In genomic region chr16:57747091-57747490, GRCh38 we compare ENCODE assay signal across 18 cellular contexts. TPM values are rescaled to one million over a fixed set of nuclear protein-coding genes. Genes with fewer than 3 reads are reported as not detected.
DNase-seq lines count a peak whose midpoint lies in the region; TF ChIP-seq lines count a peak whose summit lies in the region.
"Had no signal": no experiment of that assay in that cellular context is flagged by ENCODE, and none has a peak within 500 bp of the region (broad histone marks: within the 10 kb centered on the region; RNA-seq: fewer than 3 reads in every experiment).

No MANE protein-coding gene starts in this region.

- no peak overlapping the region for H3K18ac ChIP-seq in mesenchymal stem cell (ENCODE audit: low read depth in 1 of 2, low read length in 2 of 2)

- H3K14ac ChIP-seq in mesenchymal stem cell (ENCODE audit: low read length in 2 of 2): no peak overlapping the region

- H4K8ac ChIP-seq in mesenchymal stem cell (ENCODE audit: low read length): no peak overlapping the region

- H3K27ac Mint-ChIP-seq in endodermal cell: no peak overlapping the region
- H3K27ac Mint-ChIP-seq: CD4-positive, alpha-beta T cell had no signal

- no peak overlapping the region for H2BK5ac ChIP-seq in mesenchymal stem cell (ENCODE audit: low read depth, low read length, poor library complexity, severe bottlenecking)

- no peak overlapping the region for H2AK5ac ChIP-seq in mesenchymal stem cell (ENCODE audit: low read length, severe bottlenecking)

- no peak overlapping the region for H2BK120ac ChIP-seq in mesenchymal stem cell (ENCODE audit: low read depth, low read length)

- H3K36me3 ChIP-seq in HEK293 (ENCODE audit: control insufficient read depth in 2 of 2, insufficient read depth in 1 of 2, low read length in 2 of 2) (peaks cover 0 to 68% of the 10 kb centered on the region in 2 experiments; a peak in 2 of 3 replicates), endodermal cell (ENCODE audit: control insufficient read depth, insufficient read depth, low read length) (no peaks in the 10 kb centered on the region), mesenchymal stem cell (ENCODE audit: control insufficient read depth in 1 of 2, insufficient read depth in 2 of 2, low read depth in 1 of 2, low read length in 2 of 2) (peaks cover 38 to 56% of the 10 kb centered on the region in 2 experiments)

- H3K4ac ChIP-seq in mesenchymal stem cell (ENCODE audit: low read depth in 1 of 2, low read length in 2 of 2): no peak overlapping the region

- H3K9me3 Mint-ChIP-seq in endodermal cell: no peaks in the 10 kb centered on the region
- H3K9me3 Mint-ChIP-seq: CD4-positive, alpha-beta T cell had no signal

- H3K9me3 ChIP-seq in HEK293 (ENCODE audit: control insufficient read depth, insufficient read depth, low read depth, low read length): no peaks in the 10 kb centered on the region
- no peaks in the 10 kb centered on the region for H3K9me3 ChIP-seq in endodermal cell (ENCODE audit: control insufficient read depth, low read length)
- H3K9me3 ChIP-seq in mesenchymal stem cell (ENCODE audit: control insufficient read depth, low read length): no peaks in the 10 kb centered on the region
- H3K9me3 ChIP-seq: Caco-2 had no signal

- H3K4me1 ChIP-seq in HEK293 (ENCODE audit: control insufficient read depth, insufficient read depth, low read length) (no peaks in the 10 kb centered on the region), endodermal cell (ENCODE audit: control insufficient read depth, insufficient read depth, low read length) (peaks cover 4% of the 10 kb centered on the region), mesenchymal stem cell (ENCODE audit: control insufficient read depth, insufficient read depth, low read depth, low read length) (no peaks in the 10 kb centered on the region)

- POLR2A ChIA-PET in HEK293 (lab: Yijun Ruan, JAX): no interaction called here

- H3K4me2 ChIP-seq in mesenchymal stem cell (ENCODE audit: low read length, poor library complexity, severe bottlenecking): no peak overlapping the region

- WGBS in endodermal cell (ENCODE audit: insufficient coverage in 1 of 2, insufficient read length in 1 of 2), 2 experiments: 91 to 95% methylated on average over 7 of the region's 7 CpGs
- WGBS in mesenchymal stem cell: 94% methylated on average over 7 of the region's 7 CpGs

- TF ChIP-seq CTCF in HEK293 (tag by site-specific recombination; IDR thresholded peaks at IDR 0.05): no peak
- TF ChIP-seq CTCF in endodermal cell (conservative IDR thresholded peaks at IDR 0.05): no peak

- H3K27me3 ChIP-seq in endodermal cell (ENCODE audit: control insufficient read depth, insufficient read depth, low read length, poor library complexity, severe bottlenecking) (no peaks in the 10 kb centered on the region), mesenchymal stem cell (ENCODE audit: control insufficient read depth in 1 of 2, insufficient read depth in 1 of 2, low read length in 2 of 2) (no peaks in the 10 kb centered on the region)

- DNase-seq in endodermal cell: no peak
- DNase-seq in KG1 (lab: John Stamatoyannopoulos, UW): no peak
- DNase-seq in NCI-H226: no peak
- no peak for DNase-seq in mesenchymal stem cell
- DNase-seq: AML-193; Caco-2; CD4-positive, alpha-beta T cell; DMS79; GDM1; GOT3; H7; IMR-90 had no signal

- H3K4me3 ChIP-seq in HEK293 (ENCODE audit: low read depth, low read length): no peak overlapping the region
- no peak overlapping the region for H3K4me3 ChIP-seq in endodermal cell (ENCODE audit: low read length)
- H3K4me3 ChIP-seq in mesenchymal stem cell (ENCODE audit: insufficient read depth in 1 of 2, low read depth in 1 of 2, low read length in 2 of 2): no peak overlapping the region

- no peak overlapping the region for H2BK12ac ChIP-seq in mesenchymal stem cell (ENCODE audit: low read length in 2 of 2)

- no peak overlapping the region for H4K91ac ChIP-seq in mesenchymal stem cell (ENCODE audit: low read length)

- no peaks in the 10 kb centered on the region for H3K79me1 ChIP-seq in mesenchymal stem cell (replicated peaks; ENCODE audit: low read length, poor library complexity, severe bottlenecking)

- no peak overlapping the region for H3K9ac ChIP-seq in endodermal cell (ENCODE audit: extremely low read depth, low read length, poor library complexity, severe bottlenecking)
- no peak overlapping the region for H3K9ac ChIP-seq in mesenchymal stem cell (ENCODE audit: low read length)

- no peaks in the 10 kb centered on the region for H3K27me3 Mint-ChIP-seq in endodermal cell (ENCODE audit: insufficient read depth)
- H3K27me3 Mint-ChIP-seq: CD4-positive, alpha-beta T cell had no signal

- peaks cover 5% of the 10 kb centered on the region for H3K4me1 Mint-ChIP-seq in endodermal cell

- CTCF ChIA-PET in HEK293 (lab: Yijun Ruan, JAX): interaction anchor here (1.2 kb wide), 1 partner anchor 40 kb away, joined by 3 read pairs; no protein-coding TSS in a partner anchor

- H2AFZ ChIP-seq in mesenchymal stem cell (ENCODE audit: low read depth, low read length): no peak overlapping the region

- H3K4me3 Mint-ChIP-seq in endodermal cell: no peak overlapping the region
- H3K4me3 Mint-ChIP-seq: CD4-positive, alpha-beta T cell had no signal

- no peak overlapping the region for H2BK15ac ChIP-seq in mesenchymal stem cell (ENCODE audit: low read depth, poor library complexity, severe bottlenecking)

- no peak overlapping the region for H3K23ac ChIP-seq in mesenchymal stem cell (ENCODE audit: low read length in 2 of 2)

- peaks cover 11% of the 10 kb centered on the region for H3K36me3 Mint-ChIP-seq in endodermal cell (ENCODE audit: low read depth)

- no peak overlapping the region for H3K27ac ChIP-seq in HEK293 (ENCODE audit: extremely low read depth, low read depth, low read length)
- H3K27ac ChIP-seq in angular gyrus (ENCODE audit: low read depth, low read length): peak overlapping the region; percentile 2
- H3K27ac ChIP-seq in endodermal cell (ENCODE audit: low read depth, low read length): peak overlapping the region; percentile 22
- peak overlapping the region; percentile 31 for H3K27ac ChIP-seq in temporal lobe (ENCODE audit: low read depth, low read length)
- H3K27ac ChIP-seq in mesenchymal stem cell (ENCODE audit: low read length, poor library complexity, severe bottlenecking): no peak overlapping the region
- H3K27ac ChIP-seq: C4-2B had no signal

TF ChIP-seq in HEK293, 187 proteins besides CTCF, POLR2A, EP300 and RAD21 (continues in another document):
- TF ChIP-seq ZFHX2 (tag by site-specific recombination; conservative IDR thresholded peaks at IDR 0.05): no peak
- TF ChIP-seq HOXD13 (CRISPR knock-in tag; IDR thresholded peaks at IDR 0.05; ENCODE audit: borderline replicate concordance): no peak
- no peak for TF ChIP-seq ZNF664 (tag by site-specific recombination; IDR thresholded peaks at IDR 0.05)
- no peak for TF ChIP-seq PRDM2 (tag by site-specific recombination; IDR thresholded peaks at IDR 0.05; ENCODE audit: borderline replicate concordance)
- no peak for TF ChIP-seq KLF7 (tag by site-specific recombination; IDR thresholded peaks at IDR 0.05; ENCODE audit: borderline replicate concordance)

RNA-seq across cellular contexts. Expression of gene KATNB1, which starts 11.5 kb away (rescaled TPM):
- total RNA-seq in endodermal cell (10 to 100 TPM; 26.1 to 32.4 TPM), temporal lobe (34.4 TPM)
- 35.1 TPM for polyA plus RNA-seq in endodermal cell (2013, experiment 1 of 2)
- 29.6 TPM for polyA plus RNA-seq in endodermal cell (2013, experiment 2 of 2)
- 9.7 TPM for polyA plus RNA-seq in mesenchymal stem cell (2013, experiment 1 of 2)
- 9.8 TPM for polyA plus RNA-seq in mesenchymal stem cell (2013, experiment 2 of 2)

RNA-seq across cellular contexts. Expression of gene DRC7, which starts 52.5 kb away (rescaled TPM):
- total RNA-seq in endodermal cell: 1 to 10 TPM; 1.6 to 1.8 TPM
- polyA plus RNA-seq in endodermal cell (2013, experiment 1 of 2): 0.25 TPM
- polyA plus RNA-seq in endodermal cell (2013, experiment 2 of 2): 0.46 TPM
- 0.74 TPM for total RNA-seq in temporal lobe
- not detected for polyA plus RNA-seq in mesenchymal stem cell (2013, experiment 1 of 2)
- not detected for polyA plus RNA-seq in mesenchymal stem cell (2013, experiment 2 of 2)
- total RNA-seq: CD4-positive, alpha-beta T cell; Daoy; IMR-90 had no signal
- polyA plus RNA-seq: BJ, IMR-90 had no signal

RNA-seq across cellular contexts. Expression of gene KIFC3, which starts 55.2 kb away (rescaled TPM):
- total RNA-seq in endodermal cell: 10 to 100 TPM; 39.2 to 39.3 TPM
- polyA plus RNA-seq in endodermal cell (2013, experiment 1 of 2): 18.0 TPM
- polyA plus RNA-seq in endodermal cell (2013, experiment 2 of 2): 22.9 TPM
- total RNA-seq in temporal lobe: 36.9 TPM
- 28.1 TPM for polyA plus RNA-seq in mesenchymal stem cell (2013, experiment 1 of 2)
- polyA plus RNA-seq in mesenchymal stem cell (2013, experiment 2 of 2): 25.8 TPM
- total RNA-seq: CD4-positive, alpha-beta T cell had no signal

Comparison
In these comparisons a context has a peak if more than half of its experiments do, and no peak if none do; other contexts are left out.
1. H3K27ac ChIP-seq: peak in angular gyrus (single experiment), endodermal cell (single experiment) and temporal lobe (single experiment); none in HEK293 (single experiment) and mesenchymal stem cell (single experiment).